Comparison of ENCODE assay signal across 5 cellular contexts in genomic region chr12:23867794-23868193, GRCh38.
"Had no signal": no experiment of that assay in that cellular context is flagged by ENCODE, and none has a peak within 500 bp of the region (broad histone marks: within the 10 kb centered on the region; RNA-seq: fewer than 3 reads in every experiment).

No MANE protein-coding gene starts in this region.

- H3K27ac ChIP-seq: HL-60, KMS-11 had no signal

- H3K9ac ChIP-seq: KMS-11 had no signal

- DNase-seq: IMR-90, KBM-7, KG1 had no signal

- H3K4me2 ChIP-seq: KMS-11 had no signal
